8 cellular contexts compared by ENCODE assay signal in genomic region chr17:67376509-67376891, GRCh38. TPM values are rescaled to one million over a fixed set of nuclear protein-coding genes. Genes with fewer than 3 reads are reported as not detected.
DNase-seq lines count a peak whose midpoint lies in the region; ATAC-seq and TF ChIP-seq lines count a peak whose summit lies in the region.

No MANE protein-coding gene starts in this region.

- 12 to 13% methylated on average over 9 of the region's 9 CpGs for WGBS in ectodermal cell, 2 experiments

- peak; percentile 50 to 68 for DNase-seq in NCI-H526 (lab: John Stamatoyannopoulos, UW)
- DNase-seq in NCI-H526 treated with DMSO at 0.1 percent for 48 hours (lab: John Stamatoyannopoulos, UW), result no peak
- DNase-seq in OCI-LY7 (ENCODE audit: low spot score), result peak; percentile 47
- DNase-seq in GM13976 (ENCODE audit: low spot score), result no peak
- DNase-seq in SHP77 (lab: John Stamatoyannopoulos, UW), result no peak

- H3K36me3 ChIP-seq in OCI-LY7 (ENCODE audit: insufficient read depth, low read length) (no peaks in the 10 kb centered on the region), ectodermal cell (ENCODE audit: control insufficient read depth, insufficient read depth, low read length) (no peaks in the 10 kb centered on the region), muscle layer of colon (ENCODE audit: insufficient read depth, low read length) (no peaks in the 10 kb centered on the region)

- H4K20me1 ChIP-seq in OCI-LY7 (ENCODE audit: insufficient read depth, low read length), result peaks cover 6% of the 10 kb centered on the region; the same call in 1 of the 2 replicates

- no peaks in the 10 kb centered on the region for H3K9me3 ChIP-seq in OCI-LY7 (ENCODE audit: low read length)
- no peaks in the 10 kb centered on the region for H3K9me3 ChIP-seq in ectodermal cell (ENCODE audit: control insufficient read depth, low read length)
- no peaks in the 10 kb centered on the region for H3K9me3 ChIP-seq in muscle layer of colon (ENCODE audit: low read length)

- TF ChIP-seq CTCF in OCI-LY7 (conservative IDR thresholded peaks at IDR 0.05; ENCODE audit: low read length) (no peak), GM13976 (IDR thresholded peaks at IDR 0.05; ENCODE audit: borderline replicate concordance, control extremely low read depth, extremely low read depth, insufficient read depth, missing control alignments) (no peak)

- peak overlapping the region; percentile 94 for H3K4me2 ChIP-seq in OCI-LY7 (ENCODE audit: low read length)

- H3K79me2 ChIP-seq in OCI-LY7 (ENCODE audit: insufficient read depth, low read depth, low read length), result no peaks in the 10 kb centered on the region

- CTCF ChIA-PET in OCI-LY7 (lab: Charles Lee; ENCODE audit: unreplicated experiment), result interaction anchor here (1.3 kb wide), 1 partner anchor 17 kb away, joined by 3 read pairs; no protein-coding TSS in a partner anchor

- no peaks in the 10 kb centered on the region for H3K27me3 ChIP-seq in ectodermal cell (ENCODE audit: control insufficient read depth, insufficient read depth, low read length, poor library complexity, severe bottlenecking)
- no peaks in the 10 kb centered on the region for H3K27me3 ChIP-seq in muscle layer of colon (ENCODE audit: control insufficient read depth in 1 of 2, insufficient read depth in 2 of 2, low read length in 2 of 2)

- H3K4me1 ChIP-seq in OCI-LY7 (ENCODE audit: insufficient read depth, low read length, poor library complexity, severe bottlenecking) (peaks cover 33% of the 10 kb centered on the region), ectodermal cell (ENCODE audit: control insufficient read depth, insufficient read depth, low read length) (no peaks in the 10 kb centered on the region), muscle layer of colon (ENCODE audit: insufficient read depth, low read length) (peaks cover 3% of the 10 kb centered on the region)

- ATAC-seq in HG03095 (IDR thresholded peaks at IDR 0.05; ENCODE audit: unreplicated experiment), result no peak

- no TSS peak for BruUV-seq in OCI-LY7 (replicated peaks; lab: Mats Ljungman, UMichigan)

- H3K9me2 ChIP-seq in OCI-LY7 (ENCODE audit: insufficient read depth, low read length), result no peaks in the 10 kb centered on the region

- peak overlapping the region; percentile 88 for H3K27ac ChIP-seq in OCI-LY7 (ENCODE audit: low read depth, low read length, poor library complexity, severe bottlenecking)
- H3K27ac ChIP-seq in ectodermal cell (ENCODE audit: insufficient read depth, low read depth, low read length, poor library complexity, severe bottlenecking), result peak overlapping the region; percentile 77
- H3K27ac ChIP-seq in muscle layer of colon (ENCODE audit: low read depth, low read length), result peak overlapping the region; percentile 82

- in situ Hi-C loops in GM13976 (cut with MboI; ENCODE audit: low sequenced_read_pairs, unreplicated experiment), result loop anchor here (10.0 to 25.0 kb wide), 2 partner anchors 211 to 308 kb away; no protein-coding TSS in a partner anchor

- H2AFZ ChIP-seq in OCI-LY7 (ENCODE audit: low read length), result peak overlapping the region; percentile 90

- H3K4me3 ChIP-seq in OCI-LY7 (ENCODE audit: low read depth, low read length, poor library complexity, severe bottlenecking) (peak overlapping the region; percentile 90), ectodermal cell (ENCODE audit: insufficient read depth, low read depth, low read length) (peak overlapping the region; percentile 87), muscle layer of colon (ENCODE audit: low read depth in 1 of 2, low read length in 2 of 2) (peak overlapping the region; percentile 74 to 91)

- intact Hi-C loops in OCI-LY7 (cut with micrococcal nuclease; ENCODE audit: unreplicated experiment), result loop anchor here (5.0 to 10.0 kb wide), 2 partner anchors 451 to 662 kb away; partner anchors contain the start of gene BPTF

- POLR2A ChIA-PET in OCI-LY7 (lab: Charles Lee), result interaction anchor here (0.6 to 1.3 kb wide), 6 partner anchors 11 to 438 kb away, joined by 3 to 5 read pairs (median 4); partner anchors contain the start of gene PSMD12

- peak overlapping the region; percentile 73 for H3K9ac ChIP-seq in muscle layer of colon (ENCODE audit: low read length)

RNA-seq across cellular contexts. Expression of gene PITPNC1, which starts 0.6 kb away (rescaled TPM):
- total RNA-seq in OCI-LY7 (2014; rRNA removed; shearing (Covaris generic)), result 13.3 and 14.3 TPM in 2 replicates
- total RNA-seq in OCI-LY7 (2022), result 20.1 and 21.1 TPM in 2 replicates
- 15.5 TPM for polyA plus RNA-seq in ectodermal cell (2013, experiment 1 of 4)
- 14.6 TPM for polyA plus RNA-seq in ectodermal cell (2013, experiment 2 of 4)
- 13.3 TPM for polyA plus RNA-seq in ectodermal cell (2013, experiment 3 of 4)
- 14.4 TPM for polyA plus RNA-seq in ectodermal cell (2013, experiment 4 of 4)

RNA-seq across cellular contexts. Expression of gene PSMD12, which starts 10.1 kb away (rescaled TPM):
- 15.0 and 20.0 TPM in 2 replicates for total RNA-seq in OCI-LY7 (2014; rRNA removed; shearing (Covaris generic))
- total RNA-seq in OCI-LY7 (2022), result 54.5 and 62.8 TPM in 2 replicates
- polyA plus RNA-seq in ectodermal cell (2013, experiment 1 of 4), result 57.2 TPM
- polyA plus RNA-seq in ectodermal cell (2013, experiment 2 of 4), result 58.4 TPM
- polyA plus RNA-seq in ectodermal cell (2013, experiment 3 of 4), result 38.6 TPM
- 47.9 TPM for polyA plus RNA-seq in ectodermal cell (2013, experiment 4 of 4)

Comparison
In these comparisons a context has a peak if more than half of its experiments do, and no peak if none do; other contexts are left out.
1. DNase-seq: peak in NCI-H526 (2 of 2) and OCI-LY7 (single experiment); none in NCI-H526 treated with DMSO at 0.1 percent for 48 hours (single experiment), GM13976 (single experiment) and SHP77 (0 of 2).
2. Peak in every context shown above with its lines, with median percentiles within 50 percentile points of each other: H3K27ac ChIP-seq and H3K4me3 ChIP-seq.